Comparison of ENCODE assay signal across 1 cellular context in genomic region chr1:42766723-42767509, GRCh38.
TF ChIP-seq lines count a peak whose summit lies in the region.

Gene C1orf50, plus strand, starts transcription at chr1:42767249. Its CDS starts 63 bp downstream, at chr1:42767312.
A gene with protein sequence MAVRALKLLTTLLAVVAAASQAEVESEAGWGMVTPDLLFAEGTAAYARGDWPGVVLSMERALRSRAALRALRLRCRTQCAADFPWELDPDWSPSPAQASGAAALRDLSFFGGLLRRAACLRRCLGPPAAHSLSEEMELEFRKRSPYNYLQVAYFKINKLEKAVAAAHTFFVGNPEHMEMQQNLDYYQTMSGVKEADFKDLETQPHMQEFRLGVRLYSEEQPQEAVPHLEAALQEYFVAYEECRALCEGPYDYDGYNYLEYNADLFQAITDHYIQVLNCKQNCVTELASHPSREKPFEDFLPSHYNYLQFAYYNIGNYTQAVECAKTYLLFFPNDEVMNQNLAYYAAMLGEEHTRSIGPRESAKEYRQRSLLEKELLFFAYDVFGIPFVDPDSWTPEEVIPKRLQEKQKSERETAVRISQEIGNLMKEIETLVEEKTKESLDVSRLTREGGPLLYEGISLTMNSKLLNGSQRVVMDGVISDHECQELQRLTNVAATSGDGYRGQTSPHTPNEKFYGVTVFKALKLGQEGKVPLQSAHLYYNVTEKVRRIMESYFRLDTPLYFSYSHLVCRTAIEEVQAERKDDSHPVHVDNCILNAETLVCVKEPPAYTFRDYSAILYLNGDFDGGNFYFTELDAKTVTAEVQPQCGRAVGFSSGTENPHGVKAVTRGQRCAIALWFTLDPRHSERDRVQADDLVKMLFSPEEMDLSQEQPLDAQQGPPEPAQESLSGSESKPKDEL (minus strand): TSS chr1:42767028. CDS start chr1:42766971, 57 bp downstream.

TF ChIP-seq in HepG2, 621 proteins besides CTCF, POLR2A, EP300 and RAD21 (continued from another document and continues in another):
- peak; percentile 55 for TF ChIP-seq TBL1XR1 (IDR thresholded peaks at IDR 0.05; ENCODE audit: borderline replicate concordance, low read length, partially characterized antibody)
- TF ChIP-seq IRX3 (CRISPR knock-in tag; IDR thresholded peaks at IDR 0.05; ENCODE audit: borderline replicate concordance, low read depth) = peak; percentile 84; the same call in 1 of the 2 replicates
- no peak for TF ChIP-seq ZNF75D (CRISPR knock-in tag; IDR thresholded peaks at IDR 0.05; ENCODE audit: borderline replicate concordance)
- TF ChIP-seq ZNF382 (CRISPR knock-in tag; IDR thresholded peaks at IDR 0.05; ENCODE audit: borderline replicate concordance) = no peak
- TF ChIP-seq, protein P1, sequence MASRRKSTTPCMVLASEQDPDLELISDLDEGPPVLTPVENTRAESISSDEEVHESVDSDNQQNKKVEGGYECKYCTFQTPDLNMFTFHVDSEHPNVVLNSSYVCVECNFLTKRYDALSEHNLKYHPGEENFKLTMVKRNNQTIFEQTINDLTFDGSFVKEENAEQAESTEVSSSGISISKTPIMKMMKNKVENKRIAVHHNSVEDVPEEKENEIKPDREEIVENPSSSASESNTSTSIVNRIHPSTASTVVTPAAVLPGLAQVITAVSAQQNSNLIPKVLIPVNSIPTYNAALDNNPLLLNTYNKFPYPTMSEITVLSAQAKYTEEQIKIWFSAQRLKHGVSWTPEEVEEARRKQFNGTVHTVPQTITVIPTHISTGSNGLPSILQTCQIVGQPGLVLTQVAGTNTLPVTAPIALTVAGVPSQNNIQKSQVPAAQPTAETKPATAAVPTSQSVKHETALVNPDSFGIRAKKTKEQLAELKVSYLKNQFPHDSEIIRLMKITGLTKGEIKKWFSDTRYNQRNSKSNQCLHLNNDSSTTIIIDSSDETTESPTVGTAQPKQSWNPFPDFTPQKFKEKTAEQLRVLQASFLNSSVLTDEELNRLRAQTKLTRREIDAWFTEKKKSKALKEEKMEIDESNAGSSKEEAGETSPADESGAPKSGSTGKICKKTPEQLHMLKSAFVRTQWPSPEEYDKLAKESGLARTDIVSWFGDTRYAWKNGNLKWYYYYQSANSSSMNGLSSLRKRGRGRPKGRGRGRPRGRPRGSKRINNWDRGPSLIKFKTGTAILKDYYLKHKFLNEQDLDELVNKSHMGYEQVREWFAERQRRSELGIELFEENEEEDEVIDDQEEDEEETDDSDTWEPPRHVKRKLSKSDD (CRISPR knock-in tag; IDR thresholded peaks at IDR 0.05; ENCODE audit: low read depth) = no peak
- TF ChIP-seq, protein P2, sequence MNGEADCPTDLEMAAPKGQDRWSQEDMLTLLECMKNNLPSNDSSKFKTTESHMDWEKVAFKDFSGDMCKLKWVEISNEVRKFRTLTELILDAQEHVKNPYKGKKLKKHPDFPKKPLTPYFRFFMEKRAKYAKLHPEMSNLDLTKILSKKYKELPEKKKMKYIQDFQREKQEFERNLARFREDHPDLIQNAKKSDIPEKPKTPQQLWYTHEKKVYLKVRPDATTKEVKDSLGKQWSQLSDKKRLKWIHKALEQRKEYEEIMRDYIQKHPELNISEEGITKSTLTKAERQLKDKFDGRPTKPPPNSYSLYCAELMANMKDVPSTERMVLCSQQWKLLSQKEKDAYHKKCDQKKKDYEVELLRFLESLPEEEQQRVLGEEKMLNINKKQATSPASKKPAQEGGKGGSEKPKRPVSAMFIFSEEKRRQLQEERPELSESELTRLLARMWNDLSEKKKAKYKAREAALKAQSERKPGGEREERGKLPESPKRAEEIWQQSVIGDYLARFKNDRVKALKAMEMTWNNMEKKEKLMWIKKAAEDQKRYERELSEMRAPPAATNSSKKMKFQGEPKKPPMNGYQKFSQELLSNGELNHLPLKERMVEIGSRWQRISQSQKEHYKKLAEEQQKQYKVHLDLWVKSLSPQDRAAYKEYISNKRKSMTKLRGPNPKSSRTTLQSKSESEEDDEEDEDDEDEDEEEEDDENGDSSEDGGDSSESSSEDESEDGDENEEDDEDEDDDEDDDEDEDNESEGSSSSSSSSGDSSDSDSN (CRISPR knock-in tag; IDR thresholded peaks at IDR 0.05) = peak; percentile 81
- TF ChIP-seq RELA (CRISPR knock-in tag; IDR thresholded peaks at IDR 0.05) = 0 out of 2 replicates have a peak, but pooled peaks have one; percentile 56
- TF ChIP-seq, protein P3, sequence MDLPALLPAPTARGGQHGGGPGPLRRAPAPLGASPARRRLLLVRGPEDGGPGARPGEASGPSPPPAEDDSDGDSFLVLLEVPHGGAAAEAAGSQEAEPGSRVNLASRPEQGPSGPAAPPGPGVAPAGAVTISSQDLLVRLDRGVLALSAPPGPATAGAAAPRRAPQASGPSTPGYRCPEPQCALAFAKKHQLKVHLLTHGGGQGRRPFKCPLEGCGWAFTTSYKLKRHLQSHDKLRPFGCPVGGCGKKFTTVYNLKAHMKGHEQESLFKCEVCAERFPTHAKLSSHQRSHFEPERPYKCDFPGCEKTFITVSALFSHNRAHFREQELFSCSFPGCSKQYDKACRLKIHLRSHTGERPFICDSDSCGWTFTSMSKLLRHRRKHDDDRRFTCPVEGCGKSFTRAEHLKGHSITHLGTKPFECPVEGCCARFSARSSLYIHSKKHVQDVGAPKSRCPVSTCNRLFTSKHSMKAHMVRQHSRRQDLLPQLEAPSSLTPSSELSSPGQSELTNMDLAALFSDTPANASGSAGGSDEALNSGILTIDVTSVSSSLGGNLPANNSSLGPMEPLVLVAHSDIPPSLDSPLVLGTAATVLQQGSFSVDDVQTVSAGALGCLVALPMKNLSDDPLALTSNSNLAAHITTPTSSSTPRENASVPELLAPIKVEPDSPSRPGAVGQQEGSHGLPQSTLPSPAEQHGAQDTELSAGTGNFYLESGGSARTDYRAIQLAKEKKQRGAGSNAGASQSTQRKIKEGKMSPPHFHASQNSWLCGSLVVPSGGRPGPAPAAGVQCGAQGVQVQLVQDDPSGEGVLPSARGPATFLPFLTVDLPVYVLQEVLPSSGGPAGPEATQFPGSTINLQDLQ (CRISPR knock-in tag; IDR thresholded peaks at IDR 0.05) = 0 out of 2 replicates have a peak, but pooled peaks have one; percentile 8
- peak; percentile 92 for TF ChIP-seq RBFOX2 (IDR thresholded peaks at IDR 0.05; ENCODE audit: low read depth, low read length)
- no peak for TF ChIP-seq RNF2 (conservative IDR thresholded peaks at IDR 0.05; ENCODE audit: low read depth)
- no peak for TF ChIP-seq CHCHD3 (CRISPR knock-in tag; IDR thresholded peaks at IDR 0.05)
- TF ChIP-seq MTF2 (CRISPR knock-in tag; IDR thresholded peaks at IDR 0.05; ENCODE audit: borderline replicate concordance) = peak; percentile 83; the same call in 1 of the 2 replicates
- TF ChIP-seq RXRA (CRISPR knock-in tag; IDR thresholded peaks at IDR 0.05) = peak; percentile 24; the same call in 1 of the 2 replicates
- TF ChIP-seq, protein P4, sequence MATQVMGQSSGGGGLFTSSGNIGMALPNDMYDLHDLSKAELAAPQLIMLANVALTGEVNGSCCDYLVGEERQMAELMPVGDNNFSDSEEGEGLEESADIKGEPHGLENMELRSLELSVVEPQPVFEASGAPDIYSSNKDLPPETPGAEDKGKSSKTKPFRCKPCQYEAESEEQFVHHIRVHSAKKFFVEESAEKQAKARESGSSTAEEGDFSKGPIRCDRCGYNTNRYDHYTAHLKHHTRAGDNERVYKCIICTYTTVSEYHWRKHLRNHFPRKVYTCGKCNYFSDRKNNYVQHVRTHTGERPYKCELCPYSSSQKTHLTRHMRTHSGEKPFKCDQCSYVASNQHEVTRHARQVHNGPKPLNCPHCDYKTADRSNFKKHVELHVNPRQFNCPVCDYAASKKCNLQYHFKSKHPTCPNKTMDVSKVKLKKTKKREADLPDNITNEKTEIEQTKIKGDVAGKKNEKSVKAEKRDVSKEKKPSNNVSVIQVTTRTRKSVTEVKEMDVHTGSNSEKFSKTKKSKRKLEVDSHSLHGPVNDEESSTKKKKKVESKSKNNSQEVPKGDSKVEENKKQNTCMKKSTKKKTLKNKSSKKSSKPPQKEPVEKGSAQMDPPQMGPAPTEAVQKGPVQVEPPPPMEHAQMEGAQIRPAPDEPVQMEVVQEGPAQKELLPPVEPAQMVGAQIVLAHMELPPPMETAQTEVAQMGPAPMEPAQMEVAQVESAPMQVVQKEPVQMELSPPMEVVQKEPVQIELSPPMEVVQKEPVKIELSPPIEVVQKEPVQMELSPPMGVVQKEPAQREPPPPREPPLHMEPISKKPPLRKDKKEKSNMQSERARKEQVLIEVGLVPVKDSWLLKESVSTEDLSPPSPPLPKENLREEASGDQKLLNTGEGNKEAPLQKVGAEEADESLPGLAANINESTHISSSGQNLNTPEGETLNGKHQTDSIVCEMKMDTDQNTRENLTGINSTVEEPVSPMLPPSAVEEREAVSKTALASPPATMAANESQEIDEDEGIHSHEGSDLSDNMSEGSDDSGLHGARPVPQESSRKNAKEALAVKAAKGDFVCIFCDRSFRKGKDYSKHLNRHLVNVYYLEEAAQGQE (IDR thresholded peaks at IDR 0.05; ENCODE audit: borderline replicate concordance in 1 of 2, low read depth in 1 of 2, low read length in 2 of 2) = 0 out of 4 replicates have a peak, but pooled peaks of 1 of the 2 experiments have one; percentile 8
- peak; percentile 50; the same call in 1 of the 2 replicates for TF ChIP-seq HOXA5 (CRISPR knock-in tag; IDR thresholded peaks at IDR 0.05)
- TF ChIP-seq TFDP2 (CRISPR knock-in tag; IDR thresholded peaks at IDR 0.05) = peak; percentile 42
- no peak for TF ChIP-seq ZNF34 (CRISPR knock-in tag; IDR thresholded peaks at IDR 0.05; ENCODE audit: borderline replicate concordance)
- no peak for TF ChIP-seq GPN1 (CRISPR knock-in tag; IDR thresholded peaks at IDR 0.05; ENCODE audit: borderline replicate concordance)
- TF ChIP-seq ZNF337 (CRISPR knock-in tag; IDR thresholded peaks at IDR 0.05; ENCODE audit: borderline replicate concordance, low read depth) = no peak
- no peak for TF ChIP-seq ZEB1 (IDR thresholded peaks at IDR 0.05; ENCODE audit: insufficient replicate concordance, low read depth)
- TF ChIP-seq JUND (CRISPR knock-in tag; IDR thresholded peaks at IDR 0.05) = 0 out of 2 replicates have a peak, but pooled peaks have one; percentile 21
- TF ChIP-seq FOSL1 (CRISPR knock-in tag; IDR thresholded peaks at IDR 0.05; ENCODE audit: borderline replicate concordance) = no peak
- TF ChIP-seq NR1H2 (CRISPR knock-in tag; IDR thresholded peaks at IDR 0.05; ENCODE audit: borderline replicate concordance, low read depth) = no peak
- no peak; the same call in 1 of the 2 replicates for TF ChIP-seq DNMT3B (CRISPR knock-in tag; conservative IDR thresholded peaks at IDR 0.05)
- TF ChIP-seq, protein P5, sequence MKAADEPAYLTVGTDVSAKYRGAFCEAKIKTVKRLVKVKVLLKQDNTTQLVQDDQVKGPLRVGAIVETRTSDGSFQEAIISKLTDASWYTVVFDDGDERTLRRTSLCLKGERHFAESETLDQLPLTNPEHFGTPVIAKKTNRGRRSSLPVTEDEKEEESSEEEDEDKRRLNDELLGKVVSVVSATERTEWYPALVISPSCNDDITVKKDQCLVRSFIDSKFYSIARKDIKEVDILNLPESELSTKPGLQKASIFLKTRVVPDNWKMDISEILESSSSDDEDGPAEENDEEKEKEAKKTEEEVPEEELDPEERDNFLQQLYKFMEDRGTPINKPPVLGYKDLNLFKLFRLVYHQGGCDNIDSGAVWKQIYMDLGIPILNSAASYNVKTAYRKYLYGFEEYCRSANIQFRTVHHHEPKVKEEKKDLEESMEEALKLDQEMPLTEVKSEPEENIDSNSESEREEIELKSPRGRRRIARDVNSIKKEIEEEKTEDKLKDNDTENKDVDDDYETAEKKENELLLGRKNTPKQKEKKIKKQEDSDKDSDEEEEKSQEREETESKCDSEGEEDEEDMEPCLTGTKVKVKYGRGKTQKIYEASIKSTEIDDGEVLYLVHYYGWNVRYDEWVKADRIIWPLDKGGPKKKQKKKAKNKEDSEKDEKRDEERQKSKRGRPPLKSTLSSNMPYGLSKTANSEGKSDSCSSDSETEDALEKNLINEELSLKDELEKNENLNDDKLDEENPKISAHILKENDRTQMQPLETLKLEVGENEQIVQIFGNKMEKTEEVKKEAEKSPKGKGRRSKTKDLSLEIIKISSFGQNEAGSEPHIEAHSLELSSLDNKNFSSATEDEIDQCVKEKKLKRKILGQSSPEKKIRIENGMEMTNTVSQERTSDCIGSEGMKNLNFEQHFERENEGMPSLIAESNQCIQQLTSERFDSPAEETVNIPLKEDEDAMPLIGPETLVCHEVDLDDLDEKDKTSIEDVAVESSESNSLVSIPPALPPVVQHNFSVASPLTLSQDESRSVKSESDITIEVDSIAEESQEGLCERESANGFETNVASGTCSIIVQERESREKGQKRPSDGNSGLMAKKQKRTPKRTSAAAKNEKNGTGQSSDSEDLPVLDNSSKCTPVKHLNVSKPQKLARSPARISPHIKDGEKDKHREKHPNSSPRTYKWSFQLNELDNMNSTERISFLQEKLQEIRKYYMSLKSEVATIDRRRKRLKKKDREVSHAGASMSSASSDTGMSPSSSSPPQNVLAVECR (CRISPR knock-in tag; IDR thresholded peaks at IDR 0.05; ENCODE audit: borderline replicate concordance) = peak; percentile 93
- TF ChIP-seq, protein P6, sequence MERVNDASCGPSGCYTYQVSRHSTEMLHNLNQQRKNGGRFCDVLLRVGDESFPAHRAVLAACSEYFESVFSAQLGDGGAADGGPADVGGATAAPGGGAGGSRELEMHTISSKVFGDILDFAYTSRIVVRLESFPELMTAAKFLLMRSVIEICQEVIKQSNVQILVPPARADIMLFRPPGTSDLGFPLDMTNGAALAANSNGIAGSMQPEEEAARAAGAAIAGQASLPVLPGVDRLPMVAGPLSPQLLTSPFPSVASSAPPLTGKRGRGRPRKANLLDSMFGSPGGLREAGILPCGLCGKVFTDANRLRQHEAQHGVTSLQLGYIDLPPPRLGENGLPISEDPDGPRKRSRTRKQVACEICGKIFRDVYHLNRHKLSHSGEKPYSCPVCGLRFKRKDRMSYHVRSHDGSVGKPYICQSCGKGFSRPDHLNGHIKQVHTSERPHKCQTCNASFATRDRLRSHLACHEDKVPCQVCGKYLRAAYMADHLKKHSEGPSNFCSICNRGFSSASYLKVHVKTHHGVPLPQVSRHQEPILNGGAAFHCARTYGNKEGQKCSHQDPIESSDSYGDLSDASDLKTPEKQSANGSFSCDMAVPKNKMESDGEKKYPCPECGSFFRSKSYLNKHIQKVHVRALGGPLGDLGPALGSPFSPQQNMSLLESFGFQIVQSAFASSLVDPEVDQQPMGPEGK (CRISPR knock-in tag; IDR thresholded peaks at IDR 0.05) = peak; percentile 52
- TF ChIP-seq, protein P7, sequence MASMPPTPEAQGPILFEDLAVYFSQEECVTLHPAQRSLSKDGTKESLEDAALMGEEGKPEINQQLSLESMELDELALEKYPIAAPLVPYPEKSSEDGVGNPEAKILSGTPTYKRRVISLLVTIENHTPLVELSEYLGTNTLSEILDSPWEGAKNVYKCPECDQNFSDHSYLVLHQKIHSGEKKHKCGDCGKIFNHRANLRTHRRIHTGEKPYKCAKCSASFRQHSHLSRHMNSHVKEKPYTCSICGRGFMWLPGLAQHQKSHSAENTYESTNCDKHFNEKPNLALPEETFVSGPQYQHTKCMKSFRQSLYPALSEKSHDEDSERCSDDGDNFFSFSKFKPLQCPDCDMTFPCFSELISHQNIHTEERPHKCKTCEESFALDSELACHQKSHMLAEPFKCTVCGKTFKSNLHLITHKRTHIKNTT (CRISPR knock-in tag; IDR thresholded peaks at IDR 0.05) = no peak
- peak; percentile 81 for TF ChIP-seq ZNF367 (CRISPR knock-in tag; IDR thresholded peaks at IDR 0.05; ENCODE audit: borderline replicate concordance)
- peak; percentile 93 for TF ChIP-seq BRD4 (CRISPR knock-in tag; IDR thresholded peaks at IDR 0.05)
- TF ChIP-seq ZZZ3 (CRISPR knock-in tag; IDR thresholded peaks at IDR 0.05; ENCODE audit: borderline replicate concordance) = peak; percentile 70; the same call in 1 of the 2 replicates
- TF ChIP-seq MZF1 (CRISPR knock-in tag; IDR thresholded peaks at IDR 0.05; ENCODE audit: borderline replicate concordance) = no peak
